In the genomic region with DNA sequence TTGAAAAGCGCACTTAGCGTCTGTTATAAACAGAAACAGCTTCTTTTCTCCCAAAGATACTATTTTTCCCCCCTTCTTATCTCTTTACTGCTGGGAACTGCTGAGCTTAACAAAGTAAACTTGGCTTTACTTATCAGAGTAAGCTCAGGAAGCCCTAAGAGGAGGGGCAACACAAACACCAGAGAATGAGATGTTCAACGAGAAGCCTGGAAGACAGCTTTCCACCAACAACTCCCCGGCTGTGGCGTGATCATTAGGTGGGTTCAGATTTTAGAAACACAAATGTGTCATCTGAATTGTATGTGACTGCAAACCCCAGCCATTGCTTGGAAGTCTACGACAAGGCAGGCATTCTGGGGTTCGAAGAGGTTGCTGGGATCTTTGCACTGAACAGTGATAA, we compare ENCODE assay signal across 18 cellular contexts.
DNase-seq lines count a peak whose midpoint lies in the region; ATAC-seq, FAIRE-seq and TF ChIP-seq lines count a peak whose summit lies in the region.
"Had no signal": no experiment of that assay in that cellular context is flagged by ENCODE, and none has a peak within 500 bp of the region (broad histone marks: within the 10 kb centered on the region; RNA-seq: fewer than 3 reads in every experiment).

No MANE protein-coding gene starts in this region.

- H3K79me2 ChIP-seq in smooth muscle cell (ENCODE audit: low read depth) = no peaks in the 10 kb centered on the region

- peaks cover 7% of the 10 kb centered on the region for H3F3A ChIP-seq in smooth muscle cell (ENCODE audit: low read depth)

- H3K9me3 Mint-ChIP-seq in MCF 10A (ENCODE audit: unreplicated experiment) (no peaks in the 10 kb centered on the region), endodermal cell (no peaks in the 10 kb centered on the region), natural killer cell (peaks cover 3 to 9% of the 10 kb centered on the region in 2 donors)

- CTCF ChIA-PET in MCF 10A (lab: Yijun Ruan, JAX) = interaction anchor here (0.6 to 1.1 kb wide), 3 partner anchors 9 to 900 kb away, joined by 3 to 4 read pairs (median 3); no protein-coding TSS in a partner anchor

- H3K4me2 ChIP-seq in smooth muscle cell = peak overlapping the region; percentile 77
- H3K4me2 ChIP-seq: BLaER1, KMS-11, PC-9 had no signal

- no peaks in the 10 kb centered on the region for H3K36me3 ChIP-seq in breast epithelium
- H3K36me3 ChIP-seq in endodermal cell (ENCODE audit: control insufficient read depth, insufficient read depth, low read length) = no peaks in the 10 kb centered on the region
- H3K36me3 ChIP-seq in kidney (ENCODE audit: control insufficient read depth in 1 of 2, insufficient read depth in 2 of 2, low read length in 2 of 2) = no peaks in the 10 kb centered on the region
- H3K36me3 ChIP-seq in smooth muscle cell (ENCODE audit: low read depth) = no peaks in the 10 kb centered on the region
- H3K36me3 ChIP-seq: BLaER1, MG63 had no signal

- intact Hi-C loops in MCF 10A (cut with micrococcal nuclease) = no loop called here
- intact Hi-C loops in breast epithelium (cut with DNase I; ENCODE audit: low total_unique reads) = no loop called here
- intact Hi-C loops in kidney (cut with DNase I) = no loop called here
- intact Hi-C loops in natural killer cell (cut with micrococcal nuclease) = no loop called here

- TF ChIP-seq CTCF in MCF 10A (IDR thresholded peaks at IDR 0.05; ENCODE audit: unreplicated experiment) (no peak), breast epithelium (IDR thresholded peaks at IDR 0.05) (no peak), endodermal cell (conservative IDR thresholded peaks at IDR 0.05) (no peak), kidney (IDR thresholded peaks at IDR 0.05; ENCODE audit: borderline replicate concordance, extremely low read depth, insufficient read depth) (no peak), smooth muscle cell (IDR thresholded peaks at IDR 0.05; ENCODE audit: borderline replicate concordance, insufficient read depth, poor library complexity, severe bottlenecking) (no peak), natural killer cell (IDR thresholded peaks at IDR 0.05) (no peak)

- H3K4me1 Mint-ChIP-seq in MCF 10A (ENCODE audit: insufficient read depth, unreplicated experiment) (peaks cover 44% of the 10 kb centered on the region), endodermal cell (peaks cover 34% of the 10 kb centered on the region), natural killer cell (no peaks in the 10 kb centered on the region)
- H3K4me1 Mint-ChIP-seq: CD8-positive, alpha-beta memory T cell had no signal

- TF ChIP-seq POLR2A in breast epithelium (IDR thresholded peaks at IDR 0.05) = no peak

- 39 to 64% methylated on average over 3 to 7 of the region's 7 CpGs for WGBS in endodermal cell (ENCODE audit: insufficient coverage in 1 of 2, insufficient read length in 1 of 2), 2 experiments
- WGBS in smooth muscle cell (ENCODE audit: low lambda C conversion rate) = 25% methylated on average over 7 of the region's 7 CpGs

- DNase-seq in MCF 10A (ENCODE audit: unreplicated experiment) = no peak
- DNase-seq in breast epithelium (ENCODE audit: low spot score in 2 of 2) = no peak
- peak; percentile 66 for DNase-seq in endodermal cell
- DNase-seq in kidney = no peak
- no peak for DNase-seq in smooth muscle cell (lab: John Stamatoyannopoulos, UW; ENCODE audit: unreplicated experiment)
- no peak for DNase-seq in natural killer cell
- DNase-seq in SHP77 (lab: John Stamatoyannopoulos, UW) = no peak
- DNase-seq: CD8-positive, alpha-beta memory T cell; MG63; NCI-H1092 treated with DMSO at 0.1 percent for 48 hours; NCI-H1694 treated with DMSO at 0.1 percent for 48 hours; PC-9; Right ventricle myocardium superior had no signal

- FAIRE-seq in kidney (lab: Jason Lieb, UNC) = no peak
- FAIRE-seq: HTR-8/SVneo had no signal

- H3K4me3 Mint-ChIP-seq in MCF 10A (ENCODE audit: unreplicated experiment) (no peak overlapping the region), endodermal cell (peak overlapping the region; percentile 45), natural killer cell (no peak overlapping the region)
- H3K4me3 Mint-ChIP-seq: CD8-positive, alpha-beta memory T cell had no signal

- no TSS peak for BruUV-seq in MCF 10A (replicated peaks; lab: Mats Ljungman, UMichigan)

- POLR2A ChIA-PET in MCF 10A (lab: Yijun Ruan, JAX) = interaction anchor here (0.5 to 0.6 kb wide), 2 partner anchors 145 to 428 kb away, joined by 3 read pairs; no protein-coding TSS in a partner anchor

- ATAC-seq in natural killer cell (no peak), HG03175 (IDR thresholded peaks at IDR 0.05; ENCODE audit: unreplicated experiment) (no peak)

- no peak overlapping the region for H3K27ac ChIP-seq in breast epithelium
- H3K27ac ChIP-seq in endodermal cell (ENCODE audit: low read depth, low read length) = peak overlapping the region; percentile 17
- H3K27ac ChIP-seq in kidney (ENCODE audit: low read depth in 2 of 2, low read length in 2 of 2) = peak overlapping the region; percentile 14 to 48
- no peak overlapping the region for H3K27ac ChIP-seq in smooth muscle cell (ENCODE audit: low read depth)
- H3K27ac ChIP-seq: 22Rv1, BLaER1, KMS-11, PC-9 had no signal

- H3K27ac Mint-ChIP-seq in MCF 10A (ENCODE audit: low read depth, unreplicated experiment) (peak overlapping the region; percentile 66), endodermal cell (peak overlapping the region; percentile 94), natural killer cell (no peak overlapping the region)
- H3K27ac Mint-ChIP-seq: CD8-positive, alpha-beta memory T cell had no signal

- H3K9me3 ChIP-seq in breast epithelium = no peaks in the 10 kb centered on the region
- no peaks in the 10 kb centered on the region for H3K9me3 ChIP-seq in endodermal cell (ENCODE audit: control insufficient read depth, low read length)
- no peaks in the 10 kb centered on the region for H3K9me3 ChIP-seq in kidney (ENCODE audit: control insufficient read depth in 1 of 2, low read length in 2 of 2)
- H3K9me3 ChIP-seq in smooth muscle cell (replicated peaks; ENCODE audit: low read depth) = no peaks in the 10 kb centered on the region
- H3K9me3 ChIP-seq: BLaER1, MG63 had no signal

- H3K27me3 ChIP-seq in breast epithelium = no peaks in the 10 kb centered on the region
- no peaks in the 10 kb centered on the region for H3K27me3 ChIP-seq in endodermal cell (ENCODE audit: control insufficient read depth, insufficient read depth, low read length, poor library complexity, severe bottlenecking)
- peaks cover 15% of the 10 kb centered on the region for H3K27me3 ChIP-seq in smooth muscle cell (ENCODE audit: low read depth)
- H3K27me3 ChIP-seq: BLaER1, MG63 had no signal

- H3K4me3 ChIP-seq in breast epithelium = no peak overlapping the region
- peak overlapping the region; percentile 64 for H3K4me3 ChIP-seq in endodermal cell (ENCODE audit: low read length)
- peak overlapping the region; percentile 68 to 78 for H3K4me3 ChIP-seq in kidney (ENCODE audit: low read length in 2 of 2)
- peak overlapping the region; percentile 22 for H3K4me3 ChIP-seq in smooth muscle cell
- H3K4me3 ChIP-seq: BLaER1, MG63, PC-9 had no signal

- H3K27me3 Mint-ChIP-seq in MCF 10A (ENCODE audit: insufficient read depth, unreplicated experiment) (no peaks in the 10 kb centered on the region), endodermal cell (ENCODE audit: insufficient read depth) (no peaks in the 10 kb centered on the region), natural killer cell (ENCODE audit: low read depth in 2 of 2) (no peaks in the 10 kb centered on the region)
- H3K27me3 Mint-ChIP-seq: CD8-positive, alpha-beta memory T cell had no signal

- peaks cover 0 to 5% of the 10 kb centered on the region in 2 donors for H3K4me1 ChIP-seq in breast epithelium
- H3K4me1 ChIP-seq in endodermal cell (ENCODE audit: control insufficient read depth, insufficient read depth, low read length) = peaks cover 11% of the 10 kb centered on the region
- peaks cover 0 to 4% of the 10 kb centered on the region in 2 donors for H3K4me1 ChIP-seq in kidney (ENCODE audit: control insufficient read depth in 1 of 2, insufficient read depth in 1 of 2, low read depth in 1 of 2, low read length in 2 of 2)
- peaks cover 9% of the 10 kb centered on the region for H3K4me1 ChIP-seq in smooth muscle cell (ENCODE audit: low read depth)
- H3K4me1 ChIP-seq: BLaER1 had no signal

- H4K20me1 ChIP-seq in smooth muscle cell (ENCODE audit: low read depth) = no peaks in the 10 kb centered on the region
- H4K20me1 ChIP-seq: BLaER1 had no signal

- H3K36me3 Mint-ChIP-seq in MCF 10A (ENCODE audit: insufficient read depth, unreplicated experiment) = no peaks in the 10 kb centered on the region
- no peaks in the 10 kb centered on the region for H3K36me3 Mint-ChIP-seq in endodermal cell (ENCODE audit: low read depth)
- no peaks in the 10 kb centered on the region for H3K36me3 Mint-ChIP-seq in natural killer cell
- H3K36me3 Mint-ChIP-seq: CD8-positive, alpha-beta memory T cell had no signal

- H3K9ac ChIP-seq in endodermal cell (ENCODE audit: extremely low read depth, low read length, poor library complexity, severe bottlenecking) = peak overlapping the region; percentile 60
- H3K9ac ChIP-seq in kidney (ENCODE audit: low read length in 2 of 2) = peak overlapping the region; percentile 37 to 66
- peak overlapping the region; percentile 31 for H3K9ac ChIP-seq in smooth muscle cell (ENCODE audit: low read depth)
- H3K9ac ChIP-seq: BLaER1, KMS-11 had no signal

- H2AFZ ChIP-seq in smooth muscle cell (ENCODE audit: low read depth) = peak overlapping the region; percentile 9
- H2AFZ ChIP-seq: PC-9 had no signal

Comparison
In these comparisons a context has a peak if more than half of its experiments do, and no peak if none do; other contexts are left out.
1. H3K27ac Mint-ChIP-seq: peak in MCF 10A (single experiment) and endodermal cell (single experiment); none in natural killer cell (0 of 2).
2. H3K27ac ChIP-seq: peak in endodermal cell (single experiment) and kidney (2 of 2); none in breast epithelium (0 of 2) and smooth muscle cell (single experiment).
3. H3K4me3 ChIP-seq: peak in endodermal cell (single experiment), kidney (2 of 2) and smooth muscle cell (single experiment); none in breast epithelium (0 of 3).
4. Peak in every context shown above with its lines, with median percentiles within 50 percentile points of each other: H3K9ac ChIP-seq.